ENCODE assay signal across 21 cellular contexts in genomic region chr5:52983731-52984620, GRCh38. TPM values are rescaled to one million over a fixed set of nuclear protein-coding genes. Genes with fewer than 3 reads are reported as not detected.
A peak's percentile ranks its signal among the peaks of the same experiment; 100 is the strongest.
DNase-seq lines count a peak whose midpoint lies in the region; ATAC-seq and TF ChIP-seq lines count a peak whose summit lies in the region.
"Had no signal": no experiment of that assay in that cellular context is flagged by ENCODE, and none has a peak within 500 bp of the region (broad histone marks: within the 10 kb centered on the region; RNA-seq: fewer than 3 reads in every experiment).

No MANE protein-coding gene starts in this region.

- H3K4me1 Mint-ChIP-seq in activated T-cell treated with anti-CD3 and anti-CD28 coated beads, Interleukin-2, amount 50 U/mL, for 72 hours (ENCODE audit: low read depth): peaks cover 21% of the 10 kb centered on the region

- POLR2A ChIA-PET in RWPE1 (lab: Yijun Ruan, JAX; ENCODE audit: low non-redundant PET): no interaction called here

- H3K27ac Mint-ChIP-seq in activated T-cell treated with anti-CD3 and anti-CD28 coated beads, Interleukin-2, amount 50 U/mL, for 72 hours: peak overlapping the region; percentile 0
- H3K27ac Mint-ChIP-seq: activated CD4-positive, alpha-beta memory T cell treated with anti-CD3 and anti-CD28 coated beads for 36 hours; activated naive CD8-positive, alpha-beta T cell; nephron had no signal

- no peak overlapping the region for H3K4me3 Mint-ChIP-seq in activated T-cell treated with anti-CD3 and anti-CD28 coated beads, Interleukin-2, amount 50 U/mL, for 72 hours
- H3K4me3 Mint-ChIP-seq: activated CD4-positive, alpha-beta memory T cell treated with anti-CD3 and anti-CD28 coated beads for 36 hours; activated naive CD8-positive, alpha-beta T cell; nephron had no signal

- TF ChIP-seq EP300 in transverse colon (IDR thresholded peaks at IDR 0.05; ENCODE audit: low read depth): no peak

- peaks cover 0 to 1% of the 10 kb centered on the region in 2 donors for H3K9me3 Mint-ChIP-seq in activated T-cell treated with anti-CD3 and anti-CD28 coated beads, Interleukin-2, amount 50 U/mL, for 72 hours
- H3K9me3 Mint-ChIP-seq: activated CD4-positive, alpha-beta memory T cell treated with anti-CD3 and anti-CD28 coated beads for 36 hours had no signal

- H3K4me1 ChIP-seq in transverse colon: peaks cover 0 to 14% (median 9%) of the 10 kb centered on the region in 4 donors

- no peaks in the 10 kb centered on the region for H3K9me3 ChIP-seq in transverse colon
- H3K9me3 ChIP-seq: MG63 had no signal

- intact Hi-C loops in transverse colon (cut with DNase I; ENCODE audit: low total_unique reads): no loop called here

- TF ChIP-seq CTCF in RWPE1 (conservative IDR thresholded peaks at IDR 0.05; ENCODE audit: low read depth) (no peak), transverse colon (IDR thresholded peaks at IDR 0.05) (no peak)

- TF ChIP-seq POLR2A in transverse colon (IDR thresholded peaks at IDR 0.05): no peak

- no peak for DNase-seq in activated T-cell treated with anti-CD3 and anti-CD28 coated beads, Interleukin-2, amount 50 U/mL, for 72 hours
- no peak for DNase-seq in activated T-cell treated with anti-CD3 and anti-CD28 coated beads, Interleukin-2, amount 50 U/mL, for 1 hour
- DNase-seq in RWPE1 (ENCODE audit: low spot score) (peak; percentile 41), iPS-NIHi7 (ENCODE audit: extremely low spot score) (peak; percentile 25), activated gamma-delta T cell (lab: John Stamatoyannopoulos, UW) (no peak), transverse colon (no peak)
- DNase-seq in stimulated activated naive CD4-positive, alpha-beta T cell (lab: John Stamatoyannopoulos, UW): no peak
- DNase-seq: ACHN; activated CD4-positive, alpha-beta memory T cell treated with anti-CD3 and anti-CD28 coated beads for 36 hours; activated T-cell treated with anti-CD3 and anti-CD28 coated beads, Interleukin-2, amount 50 U/mL, for 48 hours; brain microvascular endothelial cell; DMS 273 treated with DMSO at 0.1 percent for 48 hours; dorsolateral prefrontal cortex; islet precursor cell; MG63; NCI-H226; stimulated activated CD4-positive, alpha-beta T cell treated with anti-CD3 and anti-CD28 coated beads, Interleukin-12 subunit alpha, Interleukin-12 subunit beta, amount 100 ng/mL, for 4 hours had no signal

- peaks cover 0 to 1% of the 10 kb centered on the region in 2 donors for H3K36me3 Mint-ChIP-seq in activated T-cell treated with anti-CD3 and anti-CD28 coated beads, Interleukin-2, amount 50 U/mL, for 72 hours (ENCODE audit: insufficient read depth in 2 of 2)
- H3K36me3 Mint-ChIP-seq: activated CD4-positive, alpha-beta memory T cell treated with anti-CD3 and anti-CD28 coated beads for 36 hours; activated naive CD8-positive, alpha-beta T cell had no signal

- H3K27me3 Mint-ChIP-seq in activated T-cell treated with anti-CD3 and anti-CD28 coated beads, Interleukin-2, amount 50 U/mL, for 72 hours (ENCODE audit: low read depth): peaks cover 72% of the 10 kb centered on the region

- no peak for ATAC-seq in activated T-cell treated with anti-CD3 and anti-CD28 coated beads, Interleukin-2, amount 50 U/mL, for 72 hours (replicated peaks in 1 of 2)
- ATAC-seq in GM18909 (IDR thresholded peaks at IDR 0.05; ENCODE audit: poor library complexity, unreplicated experiment): no peak

- H3K27ac ChIP-seq in RWPE1 (no peak overlapping the region), transverse colon (no peak overlapping the region)
- H3K27ac ChIP-seq: brain microvascular endothelial cell, C4-2B, dorsolateral prefrontal cortex had no signal

- in situ Hi-C loops in transverse colon (cut with MboI; ENCODE audit: low pct_ligation_motif_present in 1 of 4, low pct_unique_long_range_greater_than_20kb in 1 of 4, low sequenced_read_pairs in 3 of 4): no loop called here

- H3K4me3 ChIP-seq in transverse colon: no peak overlapping the region
- H3K4me3 ChIP-seq: dorsolateral prefrontal cortex, MG63 had no signal

- CTCF ChIA-PET in RWPE1 (lab: Yijun Ruan, JAX): interaction anchor here (0.8 kb wide), 1 partner anchor 87 kb away, joined by 3 read pairs; no protein-coding TSS in a partner anchor

- no peaks in the 10 kb centered on the region for H3K36me3 ChIP-seq in transverse colon
- H3K36me3 ChIP-seq: brain microvascular endothelial cell, MG63 had no signal

- H3K27me3 ChIP-seq in transverse colon: no peaks in the 10 kb centered on the region
- H3K27me3 ChIP-seq: brain microvascular endothelial cell, MG63 had no signal

- WGBS in transverse colon (ENCODE audit: low coverage in 1 of 2), 2 donors: 57 to 70% methylated on average over 3 of the region's 3 CpGs

RNA-seq across cellular contexts. Expression of gene ITGA2, which starts 5.2 kb away (rescaled TPM):
- 1 to 10 TPM in 1 of 2 donors, under 1 TPM in 1; 0.79 to 1.7 TPM for total RNA-seq in activated T-cell treated with anti-CD3 and anti-CD28 coated beads, Interleukin-2, amount 50 U/mL, for 72 hours
- 10 to 100 TPM in 1 of 4 donors, 1 to 10 TPM in 3; 1.5 to 10.1 (median 8.7) TPM for total RNA-seq in transverse colon

Comparison
In these comparisons a context has a peak if more than half of its experiments do, and no peak if none do; other contexts are left out.
1. DNase-seq: peak in RWPE1 (single experiment) and iPS-NIHi7 (single experiment); none in activated T-cell treated with anti-CD3 and anti-CD28 coated beads, Interleukin-2, amount 50 U/mL, for 72 hours (0 of 2), activated T-cell treated with anti-CD3 and anti-CD28 coated beads, Interleukin-2, amount 50 U/mL, for 1 hour (single experiment), activated gamma-delta T cell (single experiment), stimulated activated naive CD4-positive, alpha-beta T cell (0 of 6) and transverse colon (single experiment).